In the genomic region with DNA sequence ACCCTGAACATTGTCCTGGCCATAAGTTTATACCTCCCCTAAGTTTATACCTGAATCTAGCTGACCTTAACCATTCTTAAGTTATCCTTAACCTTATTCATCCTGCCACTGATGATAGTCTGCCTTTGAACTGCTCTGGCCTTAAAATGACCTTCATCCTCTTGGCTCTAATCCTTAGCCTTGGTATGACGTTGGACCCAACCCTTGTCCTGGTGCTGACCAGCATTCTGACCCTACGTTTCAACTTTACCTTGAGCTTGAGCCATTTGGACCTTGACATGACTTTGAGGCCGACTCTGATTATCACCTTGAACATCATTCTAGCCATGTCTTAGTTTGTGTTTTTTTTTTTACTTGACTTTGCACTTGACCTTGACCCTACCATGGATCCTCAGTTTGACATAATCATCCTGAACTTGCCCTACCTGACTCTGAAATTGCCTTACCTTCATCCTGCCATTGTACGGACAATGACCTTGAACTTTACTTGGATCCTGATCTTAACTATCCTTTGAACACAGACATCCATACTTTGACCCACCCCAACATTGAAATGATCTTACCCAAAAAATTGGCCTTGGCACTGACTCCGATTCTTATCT, we compare ENCODE assay signal across 20 cellular contexts.
"Had no signal": no experiment of that assay in that cellular context is flagged by ENCODE, and none has a peak within 500 bp of the region (broad histone marks: within the 10 kb centered on the region; RNA-seq: fewer than 3 reads in every experiment).

No MANE protein-coding gene starts in this region.

- H3K36me3 ChIP-seq: ovary, uterus had no signal

- H3K4me3 ChIP-seq: ovary, transverse colon, uterus had no signal

- H3K4me1 Mint-ChIP-seq: activated CD8-positive, alpha-beta memory T cell treated with anti-CD3 and anti-CD28 coated beads, Interleukin-2, amount 10 ng/mL, durations not matched to agents 7 days and 5 days; endodermal cell had no signal

- H3K4me3 Mint-ChIP-seq: activated CD8-positive, alpha-beta memory T cell treated with anti-CD3 and anti-CD28 coated beads, Interleukin-2, amount 10 ng/mL, durations not matched to agents 7 days and 5 days; activated T-helper 17 cell treated with anti-CD3 and anti-CD28 coated beads, Interleukin-2, amount 50 U/mL, for 72 hours; brain; endodermal cell; naive thymus-derived CD4-positive, alpha-beta T cell; T-cell had no signal

- H3K27me3 Mint-ChIP-seq: activated CD8-positive, alpha-beta memory T cell treated with anti-CD3 and anti-CD28 coated beads, Interleukin-2, amount 10 ng/mL, durations not matched to agents 7 days and 5 days; activated T-helper 17 cell treated with anti-CD3 and anti-CD28 coated beads, Interleukin-2, amount 50 U/mL, for 72 hours; brain; naive thymus-derived CD4-positive, alpha-beta T cell; T-cell had no signal

- H3K27me3 ChIP-seq: foreskin keratinocyte, ovary, transverse colon, uterus had no signal

- H3K27ac ChIP-seq: foreskin keratinocyte, ovary, transverse colon, uterus had no signal

- H3K9me3 ChIP-seq: ovary, transverse colon, uterus had no signal

- H3K27ac Mint-ChIP-seq: activated CD8-positive, alpha-beta memory T cell treated with anti-CD3 and anti-CD28 coated beads, Interleukin-2, amount 10 ng/mL, durations not matched to agents 7 days and 5 days; activated T-helper 17 cell treated with anti-CD3 and anti-CD28 coated beads, Interleukin-2, amount 50 U/mL, for 72 hours; endodermal cell had no signal

- H3K9me3 Mint-ChIP-seq: activated T-helper 17 cell treated with anti-CD3 and anti-CD28 coated beads, Interleukin-2, amount 50 U/mL, for 72 hours; brain; endodermal cell; T-cell had no signal

- DNase-seq: activated CD4-positive, alpha-beta T cell treated with anti-CD3 and anti-CD28 coated beads, Interleukin-2, amount 50 U/mL, for 4 hours; activated CD8-positive, alpha-beta memory T cell treated with anti-CD3 and anti-CD28 coated beads, Interleukin-2, amount 10 ng/mL, durations not matched to agents 7 days and 5 days; activated naive CD4-positive, alpha-beta T cell treated with Interleukin-2 at 50 U/mL for 16 hours; anterior cingulate cortex; central memory CD4-positive, alpha-beta T cell; endodermal cell; foreskin keratinocyte; glutamatergic neuron; kidney; mesendoderm; naive thymus-derived CD4-positive, alpha-beta T cell; ovary; stimulated activated CD4-positive, alpha-beta T cell treated with anti-CD3 and anti-CD28 coated beads, Interleukin-1b, Interleukin-23, amount 100 ng/mL, for 48 hours; stimulated activated CD8-positive, alpha-beta memory T cell treated with anti-CD3 and anti-CD28 coated beads, Interleukin-4, amount 100 ng/mL, for 48 hours; stimulated activated naive CD4-positive, alpha-beta T cell treated with Interleukin-2 at 50 U/mL for 16 hours; T-cell; transverse colon; uterus had no signal

- H3K4me1 ChIP-seq: foreskin keratinocyte, transverse colon, uterus had no signal
